In the genomic region with DNA sequence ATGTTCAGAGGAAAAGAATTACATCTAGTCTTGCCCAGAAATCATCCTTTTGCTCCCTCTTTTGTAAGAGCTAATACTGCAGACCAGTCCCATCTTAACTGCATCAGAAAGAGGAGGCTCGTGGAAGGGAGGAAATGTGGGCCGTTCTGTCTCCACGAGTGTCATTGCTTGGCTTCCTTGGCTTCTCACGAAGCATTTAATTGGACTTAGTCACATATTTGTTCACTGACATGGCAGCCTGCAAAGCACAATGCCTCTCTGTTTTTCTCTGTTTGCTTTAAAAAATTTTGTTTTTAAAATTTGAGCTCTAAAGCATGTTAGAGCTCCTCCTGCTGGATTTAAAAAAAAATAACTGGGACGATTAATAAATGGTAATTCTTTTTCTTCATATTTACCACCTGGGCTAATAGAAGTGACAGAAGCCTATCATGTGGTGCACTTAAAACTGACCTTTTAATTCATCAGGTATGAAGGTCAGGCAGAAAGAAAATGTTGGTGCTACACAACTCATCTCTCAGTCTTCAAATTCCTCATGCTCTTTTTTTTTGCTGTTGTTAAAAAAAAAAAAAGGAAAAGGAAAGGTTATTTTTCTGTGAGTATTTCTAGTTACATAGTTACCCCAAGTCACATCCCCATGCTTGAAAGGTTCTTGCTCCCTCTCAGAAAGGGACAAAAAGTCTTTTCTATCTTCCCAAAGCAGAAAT, we compare ENCODE assay signal across 9 cellular contexts. TPM values are rescaled to one million over a fixed set of nuclear protein-coding genes. Genes with fewer than 3 reads are reported as not detected.
A peak's percentile ranks its signal among the peaks of the same experiment; 100 is the strongest.
DNase-seq lines count a peak whose midpoint lies in the region; ATAC-seq lines count a peak whose summit lies in the region.
"Had no signal": no experiment of that assay in that cellular context is flagged by ENCODE, and none has a peak within 500 bp of the region (broad histone marks: within the 10 kb centered on the region; RNA-seq: fewer than 3 reads in every experiment).

No MANE protein-coding gene starts in this region.

- H3K27ac ChIP-seq in SJCRH30: peak overlapping the region; percentile 73
- peak overlapping the region; percentile 63 for H3K27ac ChIP-seq in layer of hippocampus (ENCODE audit: low read depth, low read length)

- no peaks in the 10 kb centered on the region for H3K9me3 Mint-ChIP-seq in central memory CD8-positive, alpha-beta T cell

- H3K4me1 ChIP-seq in SJCRH30: peaks cover 33% of the 10 kb centered on the region

- no peaks in the 10 kb centered on the region for H3K9me3 ChIP-seq in SJCRH30 (replicated peaks)

- H3K27ac Mint-ChIP-seq in central memory CD8-positive, alpha-beta T cell (ENCODE audit: low read depth): peak overlapping the region; percentile 65

- H3K36me3 ChIP-seq in SJCRH30: no peaks in the 10 kb centered on the region

- peaks cover 2% of the 10 kb centered on the region for H3K36me3 Mint-ChIP-seq in central memory CD8-positive, alpha-beta T cell (ENCODE audit: insufficient read depth)

- no peaks in the 10 kb centered on the region for H3K27me3 Mint-ChIP-seq in central memory CD8-positive, alpha-beta T cell

- H3K27me3 ChIP-seq in SJCRH30 (no peaks in the 10 kb centered on the region), layer of hippocampus (ENCODE audit: control insufficient read depth, insufficient read depth, low read length) (no peaks in the 10 kb centered on the region)

- H3K4me3 ChIP-seq in SJCRH30: no peak overlapping the region

- H3K4me1 Mint-ChIP-seq in central memory CD8-positive, alpha-beta T cell: peaks cover 54% of the 10 kb centered on the region

- DNase-seq in NCI-H1436 (lab: John Stamatoyannopoulos, UW) (peak; percentile 16), NCI-H1436 treated with DMSO at 0.1 percent for 48 hours (lab: John Stamatoyannopoulos, UW) (no peak), HT1080 (ENCODE audit: low read depth) (peak; percentile 91), SJCRH30 (peak; percentile 74 to 88)
- no peak for DNase-seq in central memory CD8-positive, alpha-beta T cell (ENCODE audit: low spot score in 2 of 2)
- DNase-seq in stimulated activated CD4-positive, alpha-beta T cell treated with anti-CD3 and anti-CD28 coated beads, Interleukin-4, amount 100 ng/mL, for 1 hour: peak; percentile 5

- peak; percentile 34 for ATAC-seq in central memory CD8-positive, alpha-beta T cell (replicated peaks; ENCODE audit: extremely low read depth, poor library complexity, severe bottlenecking)
- no peak for ATAC-seq in GM19351 (IDR thresholded peaks at IDR 0.05; ENCODE audit: unreplicated experiment)

- peak overlapping the region; percentile 32 for H3K4me3 Mint-ChIP-seq in central memory CD8-positive, alpha-beta T cell

RNA-seq across cellular contexts. Expression of a gene that starts 21.0 kb away (rescaled TPM):
- not detected in 2 replicates for total RNA-seq in HT1080 (2014; rRNA removed; shearing (Covaris generic))
- not detected in 2 replicates for polyA plus RNA-seq in HT1080 (2015; cell fraction: cytosol; rRNA removed)
- not detected in 2 replicates for polyA plus RNA-seq in HT1080 (2015; cell fraction: nucleus; rRNA removed)
- total RNA-seq in SJCRH30 (2014; rRNA removed; shearing (Covaris generic)): 17.7 and 21.0 TPM in 2 replicates
- total RNA-seq: mononuclear cell had no signal

RNA-seq across cellular contexts. Expression of a gene that starts 44.3 kb away (rescaled TPM):
- total RNA-seq in HT1080 (2014; rRNA removed; shearing (Covaris generic)): 21.5 and 21.9 TPM in 2 replicates
- 34.7 and 38.2 TPM in 2 replicates for polyA plus RNA-seq in HT1080 (2015; cell fraction: cytosol; rRNA removed)
- 27.3 and 29.2 TPM in 2 replicates for polyA plus RNA-seq in HT1080 (2015; cell fraction: nucleus; rRNA removed)
- total RNA-seq in SJCRH30 (2014; rRNA removed; shearing (Covaris generic)): 26.1 and 26.6 TPM in 2 replicates

Comparison
In these comparisons a context has a peak if more than half of its experiments do, and no peak if none do; other contexts are left out.
1. DNase-seq: peak in NCI-H1436 (single experiment), HT1080 (single experiment), SJCRH30 (2 of 2) and stimulated activated CD4-positive, alpha-beta T cell treated with anti-CD3 and anti-CD28 coated beads, Interleukin-4, amount 100 ng/mL, for 1 hour (single experiment); none in NCI-H1436 treated with DMSO at 0.1 percent for 48 hours (single experiment) and central memory CD8-positive, alpha-beta T cell (0 of 2).
2. RNA of a gene that starts 21.0 kb away (total RNA-seq): 17.7 to 21.0 TPM in SJCRH30; not detected in HT1080; every median in the first group is over 10 times any median in the second.